Comparison of ENCODE assay signal across 30 cellular contexts in genomic region chr4:10462876-10463275, GRCh38.
"Had no signal": no experiment of that assay in that cellular context is flagged by ENCODE, and none has a peak within 500 bp of the region (broad histone marks: within the 10 kb centered on the region; RNA-seq: fewer than 3 reads in every experiment).

No MANE protein-coding gene starts in this region.

- H3K4me3 ChIP-seq: coronary artery, dorsolateral prefrontal cortex, gastrocnemius medialis had no signal

- H3K9me3 Mint-ChIP-seq: activated T-cell treated with anti-CD3 and anti-CD28 coated beads, Interleukin-2, amount 50 U/mL, for 4 hours; activated T-helper 17 cell treated with anti-CD3 and anti-CD28 coated beads, Interleukin-2, amount 50 U/mL, for 72 hours; dendritic cell treated with granulocyte-macrophage colony-stimulating factor and Interleukin-4, amounts not matched to agents 40 ng/mL and 50 ng/mL, for 4 days; endodermal cell; T-helper 2 cell treated with Interferon-gamma antibody and Interleukin-4, amounts not matched to agents 5 μg/mL and 100 μg/mL, for 36 hours had no signal

- H3K36me3 Mint-ChIP-seq: activated naive CD8-positive, alpha-beta T cell had no signal

- H3K9me3 ChIP-seq: gastrocnemius medialis had no signal

- H3K4me3 Mint-ChIP-seq: activated T-cell treated with anti-CD3 and anti-CD28 coated beads, Interleukin-2, amount 50 U/mL, for 4 hours; dendritic cell treated with granulocyte-macrophage colony-stimulating factor and Interleukin-4, amounts not matched to agents 40 ng/mL and 50 ng/mL, for 4 days; T-helper 17 cell had no signal

- ATAC-seq: activated CD4-positive, CD25-positive, alpha-beta regulatory T cell treated with anti-CD3 and anti-CD28 coated beads, Interleukin-2, amount 50 U/mL, for 24 hours; activated CD8-positive, alpha-beta T cell treated with anti-CD3 and anti-CD28 coated beads for 36 hours; activated T-cell treated with anti-CD3 and anti-CD28 coated beads, Interleukin-2, amount 50 U/mL, for 4 hours; activated T-helper 17 cell treated with anti-CD3 and anti-CD28 coated beads, Interleukin-2, amount 50 U/mL, for 72 hours; esophagus mucosa; gastrocnemius medialis; T-helper 17 cell had no signal

- H3K27ac Mint-ChIP-seq: activated B cell treated with CpG ODN at 0.5 μM for 24 hours; activated CD8-positive, alpha-beta T cell treated with anti-CD3 and anti-CD28 coated beads for 36 hours; activated naive CD8-positive, alpha-beta T cell; activated T-helper 17 cell treated with anti-CD3 and anti-CD28 coated beads, Interleukin-2, amount 50 U/mL, for 72 hours; dendritic cell treated with granulocyte-macrophage colony-stimulating factor and Interleukin-4, amounts not matched to agents 40 ng/mL and 50 ng/mL, for 4 days; endodermal cell; T-helper 17 cell; T-helper 2 cell treated with Interferon-gamma antibody and Interleukin-4, amounts not matched to agents 5 μg/mL and 100 μg/mL, for 36 hours had no signal

- DNase-seq: activated B cell treated with CpG ODN at 0.5 μM for 24 hours; activated CD4-positive, alpha-beta T cell treated with anti-CD3 and anti-CD28 coated beads for 48 hours; activated CD4-positive, alpha-beta T cell treated with anti-CD3 and anti-CD28 coated beads, Interleukin-2, amount 50 U/mL, for 1 hour; activated CD4-positive, alpha-beta T cell treated with anti-CD3 and anti-CD28 coated beads, Interleukin-2, amount 50 U/mL, for 48 hours; activated CD8-positive, alpha-beta memory T cell treated with anti-CD3 and anti-CD28 coated beads for 24 hours; activated CD8-positive, alpha-beta T cell treated with anti-CD3 and anti-CD28 coated beads for 36 hours; activated effector memory CD4-positive, alpha-beta T cell treated with Interleukin-2 at 50 U/mL for 16 hours; activated gamma-delta T cell treated with Interleukin-2 at 50 U/mL for 16 hours; activated naive CD4-positive, alpha-beta T cell treated with anti-CD3 and anti-CD28 coated beads, Interleukin-2, amount 50 U/mL, for 16 hours; activated naive CD4-positive, alpha-beta T cell treated with Interleukin-2 at 50 U/mL for 16 hours; activated T-cell treated with anti-CD3 and anti-CD28 coated beads, Interleukin-2, amount 50 U/mL, for 4 hours; amniotic stem cell; anterior cingulate cortex; brain microvascular endothelial cell; dorsolateral prefrontal cortex; effector memory CD4-positive, alpha-beta T cell; endodermal cell; foreskin fibroblast; gastrocnemius medialis; T-helper 1 cell; T-helper 17 cell; T1000; WERI-Rb-1 had no signal

- H3K36me3 ChIP-seq: brain microvascular endothelial cell, gastrocnemius medialis, WERI-Rb-1 had no signal

- H3K27ac ChIP-seq: brain microvascular endothelial cell, coronary artery, dorsolateral prefrontal cortex, gastrocnemius medialis, WERI-Rb-1 had no signal

- H3K4me1 ChIP-seq: gastrocnemius medialis had no signal
